In the genomic region with DNA sequence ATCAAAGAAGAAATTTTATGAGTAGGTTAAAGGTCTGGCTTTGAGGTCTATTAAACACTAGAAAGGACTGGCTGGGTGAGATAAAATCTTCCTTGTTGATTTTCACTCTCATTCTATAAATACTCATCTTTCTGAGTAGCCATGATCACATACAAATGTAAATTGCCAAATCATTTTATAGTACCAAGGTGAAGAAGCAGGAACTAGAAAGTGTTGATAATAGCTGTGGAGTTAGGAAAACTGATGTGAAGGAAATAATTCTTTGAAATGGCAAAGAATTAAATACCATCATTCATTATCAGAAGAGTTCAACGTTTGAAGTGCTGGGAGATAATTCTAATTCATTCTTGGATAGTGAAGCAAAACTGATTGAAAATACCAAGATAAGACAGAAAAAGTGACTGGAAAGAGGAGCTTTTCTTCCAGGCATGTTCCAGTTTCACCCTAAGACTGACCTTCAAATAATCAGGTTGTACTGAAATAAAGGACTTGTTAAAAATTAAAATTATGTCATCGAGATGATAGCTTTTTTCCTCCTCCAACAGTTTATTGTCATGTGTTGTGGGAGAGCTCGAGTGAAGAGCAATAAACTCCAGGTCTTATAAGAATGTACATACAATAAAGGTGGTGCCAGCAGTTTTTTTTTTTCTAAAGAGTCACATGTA, we compare ENCODE assay signal across 19 cellular contexts. TPM values are rescaled to one million over a fixed set of nuclear protein-coding genes. Genes with fewer than 3 reads are reported as not detected.
A peak's percentile ranks its signal among the peaks of the same experiment; 100 is the strongest.
DNase-seq lines count a peak whose midpoint lies in the region; ATAC-seq and TF ChIP-seq lines count a peak whose summit lies in the region.
"Had no signal": no experiment of that assay in that cellular context is flagged by ENCODE, and none has a peak within 500 bp of the region (broad histone marks: within the 10 kb centered on the region; RNA-seq: fewer than 3 reads in every experiment).

No MANE protein-coding gene starts in this region.

- H3K27ac ChIP-seq in SJSA1: peak overlapping the region; percentile 9; the same call in 1 of the 2 replicates
- H3K27ac ChIP-seq: foreskin keratinocyte had no signal

- TF ChIP-seq CTCF in fibroblast of mammary gland (conservative IDR thresholded peaks at IDR 0.05; ENCODE audit: control insufficient read depth, insufficient read depth, low read depth, low read length) (no peak), osteocyte (IDR thresholded peaks at IDR 0.05) (no peak)

- no peak for ATAC-seq in HG03196 (IDR thresholded peaks at IDR 0.05; ENCODE audit: unreplicated experiment)
- ATAC-seq: CD8-positive, alpha-beta T cell; foreskin keratinocyte had no signal

- H3K27me3 Mint-ChIP-seq in osteocyte (ENCODE audit: unreplicated experiment): no peaks in the 10 kb centered on the region

- peaks cover 40% of the 10 kb centered on the region for H3K4me1 ChIP-seq in SJSA1 (replicated peaks)
- H3K4me1 ChIP-seq: foreskin keratinocyte had no signal

- no peaks in the 10 kb centered on the region for H3K9me3 Mint-ChIP-seq in osteocyte (ENCODE audit: unreplicated experiment)
- H3K9me3 Mint-ChIP-seq: CD8-positive, alpha-beta T cell; H9 had no signal

- H3K27me3 ChIP-seq in SJSA1 (replicated peaks): no peaks in the 10 kb centered on the region
- H3K27me3 ChIP-seq: foreskin keratinocyte had no signal

- peak overlapping the region; percentile 60 for H3K27ac Mint-ChIP-seq in osteocyte (ENCODE audit: unreplicated experiment)
- H3K27ac Mint-ChIP-seq: CD8-positive, alpha-beta T cell; H9 had no signal

- peak; percentile 28 for DNase-seq in Daoy (ENCODE audit: low read depth)
- DNase-seq in SJSA1 (ENCODE audit: low read depth in 1 of 2, low spot score in 2 of 2): peak in 1 of 2 experiments; percentile 45
- DNase-seq in fibroblast of mammary gland (ENCODE audit: low read depth): peak; percentile 65
- no peak for DNase-seq in osteocyte (ENCODE audit: extremely low spot score, unreplicated experiment)
- DNase-seq in stimulated activated CD4-positive, alpha-beta T cell treated with anti-CD3 and anti-CD28 coated beads, Interleukin-1b, Interleukin-23, amount 100 ng/mL, for 48 hours: no peak
- DNase-seq in DMS153 treated with DMSO at 0.1 percent for 48 hours (lab: John Stamatoyannopoulos, UW; ENCODE audit: unreplicated experiment): no peak
- DNase-seq in NCI-H345 treated with DMSO at 0.1 percent for 48 hours (lab: John Stamatoyannopoulos, UW; ENCODE audit: unreplicated experiment): no peak
- DNase-seq: activated naive CD4-positive, alpha-beta T cell treated with anti-CD3 and anti-CD28 coated beads, Interleukin-2, amount 50 U/mL, for 16 hours; CD8-positive, alpha-beta T cell; cerebellar nuclear complex; H9; Karpas-422; NCI-H187 treated with DMSO at 0.1 percent for 48 hours; NCI-H748 treated with DMSO at 0.1 percent for 48 hours; retina; SHP77; stimulated activated naive CD4-positive, alpha-beta T cell treated with Interleukin-2 at 50 U/mL for 16 hours had no signal

- peaks cover 56% of the 10 kb centered on the region for H3K4me1 Mint-ChIP-seq in osteocyte (ENCODE audit: unreplicated experiment)

- peaks cover 49% of the 10 kb centered on the region for H3K36me3 ChIP-seq in SJSA1

- H3K4me3 ChIP-seq in SJSA1: no peak overlapping the region
- no peak overlapping the region for H3K4me3 ChIP-seq in fibroblast of mammary gland (ENCODE audit: control insufficient read depth, low read depth, low read length)

- no peak overlapping the region for H3K4me3 Mint-ChIP-seq in osteocyte (ENCODE audit: unreplicated experiment)
- H3K4me3 Mint-ChIP-seq: CD8-positive, alpha-beta T cell; H9 had no signal

- H3K9me3 ChIP-seq in SJSA1 (replicated peaks): no peaks in the 10 kb centered on the region

- H3K36me3 Mint-ChIP-seq in osteocyte (ENCODE audit: unreplicated experiment): peaks cover 27% of the 10 kb centered on the region
- H3K36me3 Mint-ChIP-seq: CD8-positive, alpha-beta T cell had no signal

RNA-seq across cellular contexts. Expression of gene THBS1, which starts 17.4 kb away (rescaled TPM):
- 567 and 839 TPM in 2 replicates for total RNA-seq in Daoy (2014; rRNA removed; shearing (Covaris generic))
- total RNA-seq in SJSA1 (2014; rRNA removed; shearing (Covaris generic)): 332 and 499 TPM in 2 replicates
- 812 and 849 TPM in 2 replicates for total RNA-seq in osteocyte

Comparison
In these comparisons a context has a peak if more than half of its experiments do, and no peak if none do; other contexts are left out.
1. DNase-seq: peak in Daoy (single experiment) and fibroblast of mammary gland (single experiment); none in osteocyte (single experiment), stimulated activated CD4-positive, alpha-beta T cell treated with anti-CD3 and anti-CD28 coated beads, Interleukin-1b, Interleukin-23, amount 100 ng/mL, for 48 hours (single experiment), DMS153 treated with DMSO at 0.1 percent for 48 hours (single experiment) and NCI-H345 treated with DMSO at 0.1 percent for 48 hours (single experiment).